10 cellular contexts compared by ENCODE assay signal in the genomic region with DNA sequence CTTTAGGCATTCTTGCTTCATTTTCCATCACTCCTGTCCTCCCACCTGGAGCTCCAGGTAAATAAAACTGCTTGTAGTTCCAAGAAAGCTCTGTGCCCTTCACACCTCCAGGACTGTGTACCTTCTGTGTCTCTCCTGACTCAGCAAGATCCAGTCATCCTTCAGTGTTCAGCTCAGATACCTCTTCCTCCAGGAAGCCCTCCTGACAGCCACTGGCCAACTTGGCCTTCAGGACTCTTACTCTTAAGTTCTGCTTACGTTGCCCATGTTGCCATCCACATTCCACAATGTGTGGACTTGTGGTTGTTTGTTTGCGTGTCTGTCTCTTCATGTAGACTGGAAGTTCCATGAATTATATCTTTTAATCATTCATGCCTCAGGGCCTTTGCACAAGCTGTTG. TPM values are rescaled to one million over a fixed set of nuclear protein-coding genes. Genes with fewer than 3 reads are reported as not detected.
"Had no signal": no experiment of that assay in that cellular context is flagged by ENCODE, and none has a peak within 500 bp of the region (broad histone marks: within the 10 kb centered on the region; RNA-seq: fewer than 3 reads in every experiment).

No MANE protein-coding gene starts in this region.

- H3K9me3 Mint-ChIP-seq: GM23338, H9 had no signal

- H3K9ac ChIP-seq: KMS-11 had no signal

- H3K27ac ChIP-seq: HL-60, KMS-11 had no signal

- FAIRE-seq: H1, H54 had no signal

- ATAC-seq: GM23338 had no signal

- H3K4me3 ChIP-seq: GM23338 had no signal

- H3K4me3 Mint-ChIP-seq: GM23338, H9, HFFc6 had no signal

- DNase-seq: H9, HCEC 1CT, HFFc6, IMR-90, KBM-7 had no signal

- H3K27ac Mint-ChIP-seq: GM23338, HFFc6 had no signal

- H3K4me2 ChIP-seq: GM23338, KMS-11 had no signal

RNA-seq across cellular contexts. Expression of a gene that starts 48.0 kb away (rescaled TPM):
- total RNA-seq: HFFc6, IMR-90 had no signal
- polyA plus RNA-seq: IMR-90 had no signal
